6 cellular contexts compared by ENCODE assay signal in the genomic region with DNA sequence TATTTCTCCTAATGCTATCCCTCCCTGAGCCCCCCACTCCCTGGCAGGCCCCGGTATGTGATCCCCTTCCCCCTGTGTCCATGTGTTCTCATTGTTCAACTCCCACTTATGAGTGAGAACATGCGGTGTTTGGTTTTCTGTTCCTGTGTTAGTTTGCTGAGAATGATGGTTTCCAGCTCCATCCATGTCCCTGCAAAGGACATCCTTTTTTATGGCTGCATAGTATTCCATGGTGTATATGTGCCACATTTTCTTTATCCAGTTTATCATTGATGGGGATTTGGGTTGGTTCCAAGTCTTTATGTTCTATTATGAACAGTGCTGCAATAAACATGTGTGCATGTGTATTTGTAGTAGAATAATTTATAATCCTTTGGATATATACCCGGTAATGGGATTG. TPM values are rescaled to one million over a fixed set of nuclear protein-coding genes. Genes with fewer than 3 reads are reported as not detected.
"Had no signal": no experiment of that assay in that cellular context is flagged by ENCODE, and none has a peak within 500 bp of the region (broad histone marks: within the 10 kb centered on the region; RNA-seq: fewer than 3 reads in every experiment).

No MANE protein-coding gene starts in this region.

RNA-seq across cellular contexts. Expression of a gene that starts 18.0 kb away (rescaled TPM):
- total RNA-seq: dermis blood vessel endothelial cell, dermis microvascular lymphatic vessel endothelial cell, endothelial cell of umbilical vein, fibroblast of villous mesenchyme, glomerular endothelial cell had no signal
- polyA plus RNA-seq: foreskin keratinocyte had no signal
